ENCODE assay signal across 31 cellular contexts in the genomic region with DNA sequence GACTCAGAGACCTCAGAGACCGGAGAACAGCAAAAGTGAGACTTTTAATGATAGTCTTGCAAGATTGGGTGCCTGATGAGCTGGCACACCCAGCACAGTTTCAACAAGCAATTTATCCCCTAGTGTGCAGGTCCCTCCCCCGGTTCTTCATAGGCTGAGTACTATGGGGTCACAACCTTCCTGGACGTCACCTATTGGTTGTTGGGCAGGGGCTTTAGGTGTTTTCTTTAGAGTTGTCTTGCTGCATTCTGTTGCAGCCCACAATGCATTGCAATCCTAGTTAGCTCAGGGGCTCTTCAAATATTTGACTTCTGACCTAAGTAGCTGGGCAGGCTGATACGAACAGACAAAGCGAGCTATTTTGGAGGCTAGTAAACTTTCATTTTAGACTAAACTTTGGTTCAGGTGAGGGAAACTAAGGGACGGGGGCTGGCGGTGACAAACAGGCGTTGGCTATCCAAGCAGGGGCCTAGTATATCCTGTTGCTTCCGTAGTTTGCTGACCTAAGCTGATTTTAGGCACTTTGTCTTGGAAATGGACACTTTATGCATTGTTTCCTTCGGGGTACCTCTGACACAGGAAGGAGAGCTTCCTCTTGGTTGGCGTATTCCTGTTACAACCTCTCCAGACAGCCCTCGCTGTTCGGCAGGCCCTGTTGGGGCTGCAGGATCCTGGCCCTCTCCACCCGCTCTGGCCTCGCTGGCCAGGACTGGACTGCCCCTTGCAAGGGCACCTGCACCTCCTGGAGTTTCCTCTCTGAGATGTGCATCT. TPM values are rescaled to one million over a fixed set of nuclear protein-coding genes. Genes with fewer than 3 reads are reported as not detected.
A peak's percentile ranks its signal among the peaks of the same experiment; 100 is the strongest.
DNase-seq lines count a peak whose midpoint lies in the region; ATAC-seq and TF ChIP-seq lines count a peak whose summit lies in the region.
"Had no signal": no experiment of that assay in that cellular context is flagged by ENCODE, and none has a peak within 500 bp of the region (broad histone marks: within the 10 kb centered on the region; RNA-seq: fewer than 3 reads in every experiment).

No MANE protein-coding gene starts in this region.

- TF ChIP-seq CTCF in Caco-2 (IDR thresholded peaks at IDR 0.05; ENCODE audit: insufficient read depth in 1 of 2, low read depth in 1 of 2, low read length in 1 of 2, severe bottlenecking in 1 of 2, unreplicated experiment in 1 of 2) (no peak), IMR-90 (conservative IDR thresholded peaks at IDR 0.05; ENCODE audit: low read depth, low read length) (no peak), hepatocyte (IDR thresholded peaks at IDR 0.05; ENCODE audit: poor library complexity) (no peak), nephron progenitor cell (IDR thresholded peaks at IDR 0.05) (no peak)

- H3K27me3 Mint-ChIP-seq in Caco-2 (ENCODE audit: insufficient read depth, unreplicated experiment) (no peaks in the 10 kb centered on the region), nephron progenitor cell (ENCODE audit: low read depth, poor library complexity) (peaks cover 3% of the 10 kb centered on the region)
- H3K27me3 Mint-ChIP-seq: naive thymus-derived CD8-positive, alpha-beta T cell had no signal

- H2AFZ ChIP-seq in IMR-90 (replicated peaks; ENCODE audit: low read length, poor library complexity): no peak overlapping the region
- no peak overlapping the region for H2AFZ ChIP-seq in hepatocyte

- CTCF ChIA-PET in Caco-2 (lab: Charles Lee) (interaction anchor here (0.8 to 1.0 kb wide), 2 partner anchors 15 to 59 kb away, joined by 3 read pairs; no protein-coding TSS in a partner anchor), IMR-90 (lab: Yijun Ruan, JAX) (interaction anchor here (1.1 kb wide), 1 partner anchor 59 kb away, joined by 3 read pairs; no protein-coding TSS in a partner anchor)

- H3K27me3 ChIP-seq in Caco-2 (replicated peaks; ENCODE audit: control insufficient read depth, insufficient read depth, low read length) (no peaks in the 10 kb centered on the region), IMR-90 (ENCODE audit: control insufficient read depth, insufficient read depth, low read length) (no peaks in the 10 kb centered on the region), hepatocyte (no peaks in the 10 kb centered on the region)
- H3K27me3 ChIP-seq: BLaER1, foreskin keratinocyte, heart left ventricle, Peyer's patch, stomach, tibial artery had no signal

- H3K4me2 ChIP-seq in IMR-90 (ENCODE audit: low read depth, low read length) (no peak overlapping the region), hepatocyte (peak overlapping the region; percentile 56)

- no peak overlapping the region for H2AK5ac ChIP-seq in IMR-90 (ENCODE audit: low read depth, low read length)

- H3K79me2 ChIP-seq in hepatocyte: peaks cover 29% of the 10 kb centered on the region

- no peak overlapping the region for H3K18ac ChIP-seq in IMR-90 (ENCODE audit: low read depth, low read length)

- H3K4me3 ChIP-seq in Caco-2 (ENCODE audit: low read depth, low read length) (peak overlapping the region; percentile 28), IMR-90 (ENCODE audit: insufficient read depth, low read depth, low read length) (no peak overlapping the region), hepatocyte (no peak overlapping the region)
- H3K4me3 ChIP-seq: BLaER1, heart left ventricle, Peyer's patch, skin epidermis, stomach, tibial artery had no signal

- peaks cover 7% of the 10 kb centered on the region for H3K36me3 ChIP-seq in Caco-2 (ENCODE audit: control insufficient read depth, insufficient read depth, low read length)
- peaks cover 19% of the 10 kb centered on the region for H3K36me3 ChIP-seq in IMR-90 (ENCODE audit: control insufficient read depth, insufficient read depth, low read length)
- H3K36me3 ChIP-seq in hepatocyte (replicated peaks; ENCODE audit: insufficient read depth, low read depth): no peaks in the 10 kb centered on the region

- H3K27ac ChIP-seq in IMR-90 (ENCODE audit: insufficient read depth, low read length) (no peak overlapping the region), hepatocyte (peak overlapping the region; percentile 83)
- H3K27ac ChIP-seq: BLaER1, foreskin keratinocyte, heart left ventricle, Peyer's patch, skin epidermis, tibial artery, VCaP had no signal

- H3K9me3 ChIP-seq in Caco-2: no peaks in the 10 kb centered on the region; the same call in 1 of the 2 replicates
- no peaks in the 10 kb centered on the region; the same call in 1 of the 2 replicates for H3K9me3 ChIP-seq in IMR-90 (ENCODE audit: control insufficient read depth, insufficient read depth, low read length)
- no peaks in the 10 kb centered on the region for H3K9me3 ChIP-seq in hepatocyte (ENCODE audit: low read depth)
- H3K9me3 ChIP-seq: Peyer's patch had no signal

- H3K9ac ChIP-seq in IMR-90 (ENCODE audit: low read depth, low read length): no peak overlapping the region

- no peaks in the 10 kb centered on the region for H3K9me3 Mint-ChIP-seq in Caco-2 (ENCODE audit: unreplicated experiment)
- H3K9me3 Mint-ChIP-seq in nephron progenitor cell: peaks cover 32% of the 10 kb centered on the region

- H3K23ac ChIP-seq in IMR-90 (ENCODE audit: low read depth, low read length): no peak overlapping the region

- H3K79me1 ChIP-seq in IMR-90 (ENCODE audit: low read depth in 1 of 2, low read length in 2 of 2): peaks cover 0 to 6% of the 10 kb centered on the region in 2 experiments; a peak in 1 of 4 replicates

- peaks cover 13% of the 10 kb centered on the region for H3K4me1 Mint-ChIP-seq in Caco-2 (ENCODE audit: low read depth, unreplicated experiment)
- H3K4me1 Mint-ChIP-seq in nephron progenitor cell: peaks cover 25% of the 10 kb centered on the region

- H4K20me1 ChIP-seq in IMR-90 (ENCODE audit: insufficient read depth, low read length) (peaks cover 12% of the 10 kb centered on the region), hepatocyte (ENCODE audit: insufficient read depth, poor library complexity, severe bottlenecking) (no peaks in the 10 kb centered on the region)

- H2BK5ac ChIP-seq in IMR-90 (ENCODE audit: low read depth, low read length, poor library complexity, severe bottlenecking): no peak overlapping the region

- H4K91ac ChIP-seq in IMR-90 (ENCODE audit: insufficient read depth, low read depth, low read length): no peak overlapping the region

- H4K5ac ChIP-seq in IMR-90 (ENCODE audit: low read depth, low read length): no peak overlapping the region

- POLR2A ChIA-PET in Caco-2 (lab: Charles Lee) (interaction anchor here (0.6 to 2.4 kb wide), 4 partner anchors 14 to 221 kb away, joined by 3 to 14 read pairs (median 6); partner anchors contain the start of gene SIVA1), IMR-90 (lab: Charles Lee; ENCODE audit: unreplicated experiment) (no interaction called here)

- no peak overlapping the region for H3K14ac ChIP-seq in IMR-90 (replicated peaks; ENCODE audit: low read depth, low read length)

- H3K9me2 ChIP-seq in hepatocyte (replicated peaks; ENCODE audit: insufficient read depth): no peaks in the 10 kb centered on the region

- dilution Hi-C loops in IMR-90 (cut with HindIII; ENCODE audit: low sequenced_read_pairs, unreplicated experiment): no loop called here

- no peak overlapping the region for H3K4ac ChIP-seq in IMR-90 (ENCODE audit: low read depth, low read length)

- H2BK15ac ChIP-seq in IMR-90 (ENCODE audit: low read depth, low read length): no peak overlapping the region

- peak overlapping the region; percentile 74 for H3K4me3 Mint-ChIP-seq in Caco-2 (ENCODE audit: unreplicated experiment)
- peak overlapping the region; percentile 54 for H3K4me3 Mint-ChIP-seq in nephron progenitor cell
- H3K4me3 Mint-ChIP-seq: naive thymus-derived CD8-positive, alpha-beta T cell had no signal

- peak overlapping the region; percentile 72 for H3K27ac Mint-ChIP-seq in Caco-2 (ENCODE audit: unreplicated experiment)
- H3K27ac Mint-ChIP-seq in nephron progenitor cell: peak overlapping the region; percentile 39

- ATAC-seq in IMR-90 (ENCODE audit: low read depth): no peak
- ATAC-seq in HG02759 (IDR thresholded peaks at IDR 0.05; ENCODE audit: unreplicated experiment): no peak
- ATAC-seq in left colon: no peak
- ATAC-seq: esophagus mucosa; foreskin keratinocyte; heart left ventricle; left cardiac atrium; naive thymus-derived CD8-positive, alpha-beta T cell had no signal

- peaks cover 18% of the 10 kb centered on the region for H3K4me1 ChIP-seq in Caco-2
- H3K4me1 ChIP-seq in IMR-90 (ENCODE audit: control insufficient read depth, insufficient read depth, low read length): peaks cover 5% of the 10 kb centered on the region
- H3K4me1 ChIP-seq in hepatocyte (ENCODE audit: insufficient read depth): peaks cover 4% of the 10 kb centered on the region
- H3K4me1 ChIP-seq: foreskin keratinocyte had no signal

- H3K9me1 ChIP-seq in IMR-90 (ENCODE audit: insufficient read depth, low read length): no peaks in the 10 kb centered on the region

- DNase-seq in Caco-2 (peak; percentile 76 to 82), IMR-90 (no peak), hepatocyte (ENCODE audit: low spot score) (no peak), nephron progenitor cell (no peak), NCI-H2227 treated with DMSO at 0.1 percent for 48 hours (lab: John Stamatoyannopoulos, UW) (no peak), left colon (no peak), cerebellum (ENCODE audit: low spot score) (no peak)
- DNase-seq: activated CD4-positive, alpha-beta T cell treated with anti-CD3 and anti-CD28 coated beads for 48 hours; activated T-cell treated with anti-CD3 and anti-CD28 coated beads, Interleukin-2, amount 50 U/mL, for 1 hour; DMS53; effector CD8-positive, alpha-beta T cell; foreskin keratinocyte; HCEC 1CT; heart left ventricle; Karpas-422; left cardiac atrium; naive thymus-derived CD8-positive, alpha-beta T cell; NCI-H1694 treated with DMSO at 0.1 percent for 48 hours; NCI-H2171; NCI-H524; NK-92 treated with Interleukin-12 subunit alpha and Interleukin-12 subunit beta, amount 100 ng/mL, for 24 hours; Peyer's patch; SHP77 treated with DMSO at 0.1 percent for 48 hours; stimulated activated CD8-positive, alpha-beta memory T cell treated with anti-CD3 and anti-CD28 coated beads, Interleukin-4, amount 100 ng/mL, for 48 hours; stomach; tibial artery had no signal

- BruUV-seq in Caco-2 (replicated peaks; lab: Mats Ljungman, UMichigan): TSS peak; percentile 89
- BruUV-seq in IMR-90 (replicated peaks; lab: Mats Ljungman, UMichigan): no TSS peak

- no peak overlapping the region for H2AK9ac ChIP-seq in IMR-90 (replicated peaks; ENCODE audit: low read depth, low read length, poor library complexity)

- H2BK120ac ChIP-seq in IMR-90 (ENCODE audit: low read depth, low read length): no peak overlapping the region

- no peak for TF ChIP-seq POLR2A in IMR-90 (IDR thresholded peaks at IDR 0.05; ENCODE audit: low read depth, low read length)

- in situ Hi-C loops in IMR-90 (cut with MboI; ENCODE audit: low sequenced_read_pairs): loop anchor here (5.0 kb wide), 1 partner anchor 55 kb away; no protein-coding TSS in a partner anchor

- WGBS in IMR-90 (ENCODE audit: extremely low coverage in 2 of 2, insufficient read length in 1 of 2), 2 experiments: 87% methylated on average over 5 of the region's 15 CpGs; no CpG with 5 or more reads in 1 of the 2 experiments
- 75% methylated on average over 15 of the region's 15 CpGs for WGBS in hepatocyte (ENCODE audit: low lambda C conversion rate, missing lambda C conversion rate)

- no peak for TF ChIP-seq RAD21 in IMR-90 (IDR thresholded peaks at IDR 0.05; ENCODE audit: low read length)

- no peak overlapping the region for H4K8ac ChIP-seq in IMR-90 (ENCODE audit: low read depth in 2 of 2, low read length in 2 of 2)

- intact Hi-C loops in Caco-2 (cut with micrococcal nuclease; ENCODE audit: unreplicated experiment) (loop anchor here (2.0 kb wide), 1 partner anchor 14 kb away; the partner anchor contains the start of gene SIVA1), IMR-90 (cut with micrococcal nuclease) (no loop called here), left colon (cut with DNase I, micrococcal nuclease) (loop anchor here in 1 of 2 donors (5.0 kb wide), 1 partner anchor 55 kb away; no protein-coding TSS in a partner anchor)

- no peak overlapping the region for H2BK20ac ChIP-seq in IMR-90 (ENCODE audit: low read depth, low read length)

- H3K56ac ChIP-seq in IMR-90 (ENCODE audit: extremely low read depth, insufficient read depth, low read length): no peak overlapping the region

- H3K36me3 Mint-ChIP-seq in Caco-2 (ENCODE audit: insufficient read depth, unreplicated experiment) (peaks cover 44% of the 10 kb centered on the region), nephron progenitor cell (ENCODE audit: low read depth) (peaks cover 68% of the 10 kb centered on the region)

RNA-seq across cellular contexts. Expression of gene SIVA1, which starts 14.1 kb away (rescaled TPM):
- total RNA-seq in Caco-2 (2022): 99.3 and 105 TPM in 2 replicates
- 132 and 166 TPM in 2 replicates for total RNA-seq in IMR-90 (2012; rRNA removed)
- polyA plus RNA-seq in IMR-90 (2012; rRNA removed): 184 and 248 TPM in 2 replicates
- 392 and 403 TPM in 2 replicates for polyA plus RNA-seq in IMR-90 (2012; cell fraction: cytosol; rRNA removed)
- 69.2 and 188 TPM in 2 replicates for polyA plus RNA-seq in IMR-90 (2012; cell fraction: nucleus; rRNA removed; ENCODE audit: low replicate concordance)
- total RNA-seq in hepatocyte: 163 and 218 TPM in 2 replicates
- 140 and 149 TPM in 2 replicates for polyA plus RNA-seq in hepatocyte
- 10 to 100 TPM; 53.2 to 59.3 TPM for total RNA-seq in left colon
- total RNA-seq in cerebellum: 16.9 TPM

RNA-seq across cellular contexts. Expression of gene AKT1, which starts 28.5 kb away (rescaled TPM):
- total RNA-seq in Caco-2 (2022) (110 and 111 TPM in 2 replicates), IMR-90 (2012; rRNA removed) (182 and 193 TPM in 2 replicates), hepatocyte (120 and 124 TPM in 2 replicates), left colon (100 to 1,000 TPM; 132 to 135 TPM), cerebellum (70.9 TPM)
- polyA plus RNA-seq in IMR-90 (2012; rRNA removed) (221 and 242 TPM in 2 replicates), hepatocyte (155 and 159 TPM in 2 replicates)
- polyA plus RNA-seq in IMR-90 (2012; cell fraction: cytosol; rRNA removed): 248 and 535 TPM in 2 replicates
- polyA plus RNA-seq in IMR-90 (2012; cell fraction: nucleus; rRNA removed; ENCODE audit: low replicate concordance): 317 and 551 TPM in 2 replicates

RNA-seq across cellular contexts. Expression of gene ZBTB42, which starts 33.9 kb away (rescaled TPM):
- total RNA-seq in Caco-2 (2022) (9.1 and 9.7 TPM in 2 replicates), IMR-90 (2012; rRNA removed) (1.1 and 1.3 TPM in 2 replicates), hepatocyte (8.6 and 13.0 TPM in 2 replicates), left colon (1 to 10 TPM; 7.2 to 9.2 TPM), cerebellum (0.73 TPM)
- polyA plus RNA-seq in IMR-90 (2012; rRNA removed) (2.3 and 3.6 TPM in 2 replicates), hepatocyte (3.6 TPM in 2 replicates)
- polyA plus RNA-seq in IMR-90 (2012; cell fraction: cytosol; rRNA removed): 1.7 and 3.3 TPM in 2 replicates
- polyA plus RNA-seq in IMR-90 (2012; cell fraction: nucleus; rRNA removed; ENCODE audit: low replicate concordance): 1.2 and 2.1 TPM in 2 replicates

RNA-seq across cellular contexts. Expression of gene ADSS1, which starts 43.0 kb away (rescaled TPM):
- total RNA-seq in Caco-2 (2022): 1.6 and 3.2 TPM in 2 replicates
- total RNA-seq in IMR-90 (2012; rRNA removed): 1.8 and 2.5 TPM in 2 replicates
- polyA plus RNA-seq in IMR-90 (2012; rRNA removed): 3.9 and 5.2 TPM in 2 replicates
- 5.9 and 6.5 TPM in 2 replicates for polyA plus RNA-seq in IMR-90 (2012; cell fraction: cytosol; rRNA removed)
- 28.6 and 32.1 TPM in 2 replicates for polyA plus RNA-seq in IMR-90 (2012; cell fraction: nucleus; rRNA removed; ENCODE audit: low replicate concordance)
- total RNA-seq in hepatocyte: 3.1 and 3.8 TPM in 2 replicates
- 5.1 and 7.6 TPM in 2 replicates for polyA plus RNA-seq in hepatocyte
- 1 to 10 TPM; 3.3 to 4.4 TPM for total RNA-seq in left colon
- 1.9 TPM for total RNA-seq in cerebellum

Comparison
In these comparisons a context has a peak if more than half of its experiments do, and no peak if none do; other contexts are left out.
1. DNase-seq: peak in Caco-2 (2 of 2); none in IMR-90 (single experiment), hepatocyte (single experiment), nephron progenitor cell (single experiment), NCI-H2227 treated with DMSO at 0.1 percent for 48 hours (single experiment), left colon (0 of 2) and cerebellum (single experiment).